1 cellular context compared by ENCODE assay signal in the genomic region with DNA sequence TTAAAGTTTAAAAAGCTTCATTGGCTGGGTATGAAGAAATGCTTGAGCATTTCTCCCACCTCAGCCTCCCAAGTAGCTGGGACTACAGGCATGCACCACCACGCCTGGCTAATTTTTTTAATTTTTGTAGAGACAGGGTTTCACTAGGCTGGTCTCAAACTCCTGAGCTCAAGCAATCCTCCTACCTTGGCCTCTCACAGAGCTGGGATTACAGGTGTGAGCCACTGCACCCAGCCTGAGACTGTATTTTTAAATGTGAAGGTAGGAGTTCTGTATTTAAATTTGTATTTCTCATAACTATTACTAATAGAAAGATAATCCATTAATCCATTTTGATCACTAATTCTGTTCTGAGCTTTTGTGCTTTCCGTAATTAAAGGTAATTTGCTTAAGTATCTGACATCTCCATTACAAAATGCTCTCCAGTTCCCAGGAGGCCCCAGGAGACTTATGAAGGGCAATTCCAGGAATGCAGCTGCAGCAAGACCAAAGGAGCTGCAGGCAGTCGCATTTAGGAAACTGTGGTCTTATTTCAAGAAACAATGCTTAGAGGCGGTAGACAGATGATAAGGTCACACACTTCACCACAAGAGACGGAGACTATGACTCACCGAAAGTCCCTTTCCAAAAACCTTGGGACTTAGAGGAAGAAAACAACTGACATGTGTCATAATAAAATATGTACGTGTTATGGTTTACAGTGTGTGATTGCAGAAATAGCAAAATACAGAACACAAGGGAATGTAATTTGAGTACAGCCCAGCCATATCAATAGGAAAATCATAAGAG.
A peak's percentile ranks its signal among the peaks of the same experiment; 100 is the strongest.
TF ChIP-seq lines count a peak whose summit lies in the region.

No MANE protein-coding gene starts in this region.

TF ChIP-seq in K562, 482 proteins besides CTCF, POLR2A, EP300 and RAD21 (continued from another document and continues in another):
- TF ChIP-seq, protein P1, sequence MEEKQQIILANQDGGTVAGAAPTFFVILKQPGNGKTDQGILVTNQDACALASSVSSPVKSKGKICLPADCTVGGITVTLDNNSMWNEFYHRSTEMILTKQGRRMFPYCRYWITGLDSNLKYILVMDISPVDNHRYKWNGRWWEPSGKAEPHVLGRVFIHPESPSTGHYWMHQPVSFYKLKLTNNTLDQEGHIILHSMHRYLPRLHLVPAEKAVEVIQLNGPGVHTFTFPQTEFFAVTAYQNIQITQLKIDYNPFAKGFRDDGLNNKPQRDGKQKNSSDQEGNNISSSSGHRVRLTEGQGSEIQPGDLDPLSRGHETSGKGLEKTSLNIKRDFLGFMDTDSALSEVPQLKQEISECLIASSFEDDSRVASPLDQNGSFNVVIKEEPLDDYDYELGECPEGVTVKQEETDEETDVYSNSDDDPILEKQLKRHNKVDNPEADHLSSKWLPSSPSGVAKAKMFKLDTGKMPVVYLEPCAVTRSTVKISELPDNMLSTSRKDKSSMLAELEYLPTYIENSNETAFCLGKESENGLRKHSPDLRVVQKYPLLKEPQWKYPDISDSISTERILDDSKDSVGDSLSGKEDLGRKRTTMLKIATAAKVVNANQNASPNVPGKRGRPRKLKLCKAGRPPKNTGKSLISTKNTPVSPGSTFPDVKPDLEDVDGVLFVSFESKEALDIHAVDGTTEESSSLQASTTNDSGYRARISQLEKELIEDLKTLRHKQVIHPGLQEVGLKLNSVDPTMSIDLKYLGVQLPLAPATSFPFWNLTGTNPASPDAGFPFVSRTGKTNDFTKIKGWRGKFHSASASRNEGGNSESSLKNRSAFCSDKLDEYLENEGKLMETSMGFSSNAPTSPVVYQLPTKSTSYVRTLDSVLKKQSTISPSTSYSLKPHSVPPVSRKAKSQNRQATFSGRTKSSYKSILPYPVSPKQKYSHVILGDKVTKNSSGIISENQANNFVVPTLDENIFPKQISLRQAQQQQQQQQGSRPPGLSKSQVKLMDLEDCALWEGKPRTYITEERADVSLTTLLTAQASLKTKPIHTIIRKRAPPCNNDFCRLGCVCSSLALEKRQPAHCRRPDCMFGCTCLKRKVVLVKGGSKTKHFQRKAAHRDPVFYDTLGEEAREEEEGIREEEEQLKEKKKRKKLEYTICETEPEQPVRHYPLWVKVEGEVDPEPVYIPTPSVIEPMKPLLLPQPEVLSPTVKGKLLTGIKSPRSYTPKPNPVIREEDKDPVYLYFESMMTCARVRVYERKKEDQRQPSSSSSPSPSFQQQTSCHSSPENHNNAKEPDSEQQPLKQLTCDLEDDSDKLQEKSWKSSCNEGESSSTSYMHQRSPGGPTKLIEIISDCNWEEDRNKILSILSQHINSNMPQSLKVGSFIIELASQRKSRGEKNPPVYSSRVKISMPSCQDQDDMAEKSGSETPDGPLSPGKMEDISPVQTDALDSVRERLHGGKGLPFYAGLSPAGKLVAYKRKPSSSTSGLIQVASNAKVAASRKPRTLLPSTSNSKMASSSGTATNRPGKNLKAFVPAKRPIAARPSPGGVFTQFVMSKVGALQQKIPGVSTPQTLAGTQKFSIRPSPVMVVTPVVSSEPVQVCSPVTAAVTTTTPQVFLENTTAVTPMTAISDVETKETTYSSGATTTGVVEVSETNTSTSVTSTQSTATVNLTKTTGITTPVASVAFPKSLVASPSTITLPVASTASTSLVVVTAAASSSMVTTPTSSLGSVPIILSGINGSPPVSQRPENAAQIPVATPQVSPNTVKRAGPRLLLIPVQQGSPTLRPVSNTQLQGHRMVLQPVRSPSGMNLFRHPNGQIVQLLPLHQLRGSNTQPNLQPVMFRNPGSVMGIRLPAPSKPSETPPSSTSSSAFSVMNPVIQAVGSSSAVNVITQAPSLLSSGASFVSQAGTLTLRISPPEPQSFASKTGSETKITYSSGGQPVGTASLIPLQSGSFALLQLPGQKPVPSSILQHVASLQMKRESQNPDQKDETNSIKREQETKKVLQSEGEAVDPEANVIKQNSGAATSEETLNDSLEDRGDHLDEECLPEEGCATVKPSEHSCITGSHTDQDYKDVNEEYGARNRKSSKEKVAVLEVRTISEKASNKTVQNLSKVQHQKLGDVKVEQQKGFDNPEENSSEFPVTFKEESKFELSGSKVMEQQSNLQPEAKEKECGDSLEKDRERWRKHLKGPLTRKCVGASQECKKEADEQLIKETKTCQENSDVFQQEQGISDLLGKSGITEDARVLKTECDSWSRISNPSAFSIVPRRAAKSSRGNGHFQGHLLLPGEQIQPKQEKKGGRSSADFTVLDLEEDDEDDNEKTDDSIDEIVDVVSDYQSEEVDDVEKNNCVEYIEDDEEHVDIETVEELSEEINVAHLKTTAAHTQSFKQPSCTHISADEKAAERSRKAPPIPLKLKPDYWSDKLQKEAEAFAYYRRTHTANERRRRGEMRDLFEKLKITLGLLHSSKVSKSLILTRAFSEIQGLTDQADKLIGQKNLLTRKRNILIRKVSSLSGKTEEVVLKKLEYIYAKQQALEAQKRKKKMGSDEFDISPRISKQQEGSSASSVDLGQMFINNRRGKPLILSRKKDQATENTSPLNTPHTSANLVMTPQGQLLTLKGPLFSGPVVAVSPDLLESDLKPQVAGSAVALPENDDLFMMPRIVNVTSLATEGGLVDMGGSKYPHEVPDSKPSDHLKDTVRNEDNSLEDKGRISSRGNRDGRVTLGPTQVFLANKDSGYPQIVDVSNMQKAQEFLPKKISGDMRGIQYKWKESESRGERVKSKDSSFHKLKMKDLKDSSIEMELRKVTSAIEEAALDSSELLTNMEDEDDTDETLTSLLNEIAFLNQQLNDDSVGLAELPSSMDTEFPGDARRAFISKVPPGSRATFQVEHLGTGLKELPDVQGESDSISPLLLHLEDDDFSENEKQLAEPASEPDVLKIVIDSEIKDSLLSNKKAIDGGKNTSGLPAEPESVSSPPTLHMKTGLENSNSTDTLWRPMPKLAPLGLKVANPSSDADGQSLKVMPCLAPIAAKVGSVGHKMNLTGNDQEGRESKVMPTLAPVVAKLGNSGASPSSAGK (IDR thresholded peaks at IDR 0.05): no peak
- no peak for TF ChIP-seq RBM17 (IDR thresholded peaks at IDR 0.05; ENCODE audit: borderline replicate concordance, low read depth, low read length)
- no peak for TF ChIP-seq ZNF668 (CRISPR knock-in tag; IDR thresholded peaks at IDR 0.05)
- TF ChIP-seq TBP (optimal IDR thresholded peaks at IDR 0.05; ENCODE audit: low read depth, low read length): peak; percentile 28
- peak; percentile 52; the same call in 1 of the 2 replicates for TF ChIP-seq ILF3 (IDR thresholded peaks at IDR 0.05; ENCODE audit: borderline replicate concordance)
- TF ChIP-seq HMG20B (CRISPR knock-in tag; IDR thresholded peaks at IDR 0.05): no peak
- no peak for TF ChIP-seq RBFOX2 (IDR thresholded peaks at IDR 0.05; ENCODE audit: low read depth, low read length)
- TF ChIP-seq, protein P2, sequence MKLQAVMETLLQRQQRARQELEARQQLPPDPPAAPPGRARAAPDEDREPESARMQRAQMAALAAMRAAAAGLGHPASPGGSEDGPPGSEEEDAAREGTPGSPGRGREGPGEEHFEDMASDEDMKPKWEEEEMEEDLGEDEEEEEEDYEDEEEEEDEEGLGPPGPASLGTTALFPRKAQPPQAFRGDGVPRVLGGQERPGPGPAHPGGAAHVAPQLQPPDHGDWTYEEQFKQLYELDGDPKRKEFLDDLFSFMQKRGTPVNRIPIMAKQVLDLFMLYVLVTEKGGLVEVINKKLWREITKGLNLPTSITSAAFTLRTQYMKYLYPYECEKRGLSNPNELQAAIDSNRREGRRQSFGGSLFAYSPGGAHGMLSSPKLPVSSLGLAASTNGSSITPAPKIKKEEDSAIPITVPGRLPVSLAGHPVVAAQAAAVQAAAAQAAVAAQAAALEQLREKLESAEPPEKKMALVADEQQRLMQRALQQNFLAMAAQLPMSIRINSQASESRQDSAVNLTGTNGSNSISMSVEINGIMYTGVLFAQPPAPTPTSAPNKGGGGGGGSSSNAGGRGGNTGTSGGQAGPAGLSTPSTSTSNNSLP (IDR thresholded peaks at IDR 0.05; ENCODE audit: borderline replicate concordance, low read depth, low read length): peak; percentile 80
- TF ChIP-seq, protein P3, sequence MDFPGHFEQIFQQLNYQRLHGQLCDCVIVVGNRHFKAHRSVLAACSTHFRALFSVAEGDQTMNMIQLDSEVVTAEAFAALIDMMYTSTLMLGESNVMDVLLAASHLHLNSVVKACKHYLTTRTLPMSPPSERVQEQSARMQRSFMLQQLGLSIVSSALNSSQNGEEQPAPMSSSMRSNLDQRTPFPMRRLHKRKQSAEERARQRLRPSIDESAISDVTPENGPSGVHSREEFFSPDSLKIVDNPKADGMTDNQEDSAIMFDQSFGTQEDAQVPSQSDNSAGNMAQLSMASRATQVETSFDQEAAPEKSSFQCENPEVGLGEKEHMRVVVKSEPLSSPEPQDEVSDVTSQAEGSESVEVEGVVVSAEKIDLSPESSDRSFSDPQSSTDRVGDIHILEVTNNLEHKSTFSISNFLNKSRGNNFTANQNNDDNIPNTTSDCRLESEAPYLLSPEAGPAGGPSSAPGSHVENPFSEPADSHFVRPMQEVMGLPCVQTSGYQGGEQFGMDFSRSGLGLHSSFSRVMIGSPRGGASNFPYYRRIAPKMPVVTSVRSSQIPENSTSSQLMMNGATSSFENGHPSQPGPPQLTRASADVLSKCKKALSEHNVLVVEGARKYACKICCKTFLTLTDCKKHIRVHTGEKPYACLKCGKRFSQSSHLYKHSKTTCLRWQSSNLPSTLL (IDR thresholded peaks at IDR 0.05): no peak
- peak; percentile 94 for TF ChIP-seq ARID1B (IDR thresholded peaks at IDR 0.05)
- TF ChIP-seq SPI1 (IDR thresholded peaks at IDR 0.05; ENCODE audit: borderline replicate concordance, low read depth, low read length): no peak
- TF ChIP-seq CSDE1 (IDR thresholded peaks at IDR 0.05): no peak
- TF ChIP-seq CHCHD3 (CRISPR knock-in tag; IDR thresholded peaks at IDR 0.05): no peak
- TF ChIP-seq, protein P4, sequence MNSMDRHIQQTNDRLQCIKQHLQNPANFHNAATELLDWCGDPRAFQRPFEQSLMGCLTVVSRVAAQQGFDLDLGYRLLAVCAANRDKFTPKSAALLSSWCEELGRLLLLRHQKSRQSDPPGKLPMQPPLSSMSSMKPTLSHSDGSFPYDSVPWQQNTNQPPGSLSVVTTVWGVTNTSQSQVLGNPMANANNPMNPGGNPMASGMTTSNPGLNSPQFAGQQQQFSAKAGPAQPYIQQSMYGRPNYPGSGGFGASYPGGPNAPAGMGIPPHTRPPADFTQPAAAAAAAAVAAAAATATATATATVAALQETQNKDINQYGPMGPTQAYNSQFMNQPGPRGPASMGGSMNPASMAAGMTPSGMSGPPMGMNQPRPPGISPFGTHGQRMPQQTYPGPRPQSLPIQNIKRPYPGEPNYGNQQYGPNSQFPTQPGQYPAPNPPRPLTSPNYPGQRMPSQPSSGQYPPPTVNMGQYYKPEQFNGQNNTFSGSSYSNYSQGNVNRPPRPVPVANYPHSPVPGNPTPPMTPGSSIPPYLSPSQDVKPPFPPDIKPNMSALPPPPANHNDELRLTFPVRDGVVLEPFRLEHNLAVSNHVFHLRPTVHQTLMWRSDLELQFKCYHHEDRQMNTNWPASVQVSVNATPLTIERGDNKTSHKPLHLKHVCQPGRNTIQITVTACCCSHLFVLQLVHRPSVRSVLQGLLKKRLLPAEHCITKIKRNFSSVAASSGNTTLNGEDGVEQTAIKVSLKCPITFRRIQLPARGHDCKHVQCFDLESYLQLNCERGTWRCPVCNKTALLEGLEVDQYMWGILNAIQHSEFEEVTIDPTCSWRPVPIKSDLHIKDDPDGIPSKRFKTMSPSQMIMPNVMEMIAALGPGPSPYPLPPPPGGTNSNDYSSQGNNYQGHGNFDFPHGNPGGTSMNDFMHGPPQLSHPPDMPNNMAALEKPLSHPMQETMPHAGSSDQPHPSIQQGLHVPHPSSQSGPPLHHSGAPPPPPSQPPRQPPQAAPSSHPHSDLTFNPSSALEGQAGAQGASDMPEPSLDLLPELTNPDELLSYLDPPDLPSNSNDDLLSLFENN (IDR thresholded peaks at IDR 0.05; ENCODE audit: low read depth in 2 of 2, low read length in 2 of 2): no peak
- TF ChIP-seq, protein P5, sequence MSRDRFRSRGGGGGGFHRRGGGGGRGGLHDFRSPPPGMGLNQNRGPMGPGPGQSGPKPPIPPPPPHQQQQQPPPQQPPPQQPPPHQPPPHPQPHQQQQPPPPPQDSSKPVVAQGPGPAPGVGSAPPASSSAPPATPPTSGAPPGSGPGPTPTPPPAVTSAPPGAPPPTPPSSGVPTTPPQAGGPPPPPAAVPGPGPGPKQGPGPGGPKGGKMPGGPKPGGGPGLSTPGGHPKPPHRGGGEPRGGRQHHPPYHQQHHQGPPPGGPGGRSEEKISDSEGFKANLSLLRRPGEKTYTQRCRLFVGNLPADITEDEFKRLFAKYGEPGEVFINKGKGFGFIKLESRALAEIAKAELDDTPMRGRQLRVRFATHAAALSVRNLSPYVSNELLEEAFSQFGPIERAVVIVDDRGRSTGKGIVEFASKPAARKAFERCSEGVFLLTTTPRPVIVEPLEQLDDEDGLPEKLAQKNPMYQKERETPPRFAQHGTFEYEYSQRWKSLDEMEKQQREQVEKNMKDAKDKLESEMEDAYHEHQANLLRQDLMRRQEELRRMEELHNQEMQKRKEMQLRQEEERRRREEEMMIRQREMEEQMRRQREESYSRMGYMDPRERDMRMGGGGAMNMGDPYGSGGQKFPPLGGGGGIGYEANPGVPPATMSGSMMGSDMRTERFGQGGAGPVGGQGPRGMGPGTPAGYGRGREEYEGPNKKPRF (IDR thresholded peaks at IDR 0.05; ENCODE audit: low read depth, low read length): no peak
- peak; percentile 44; the same call in 1 of the 2 replicates for TF ChIP-seq MEF2A (IDR thresholded peaks at IDR 0.05; ENCODE audit: control insufficient read depth, low read depth, low read length)
- TF ChIP-seq, protein P6, sequence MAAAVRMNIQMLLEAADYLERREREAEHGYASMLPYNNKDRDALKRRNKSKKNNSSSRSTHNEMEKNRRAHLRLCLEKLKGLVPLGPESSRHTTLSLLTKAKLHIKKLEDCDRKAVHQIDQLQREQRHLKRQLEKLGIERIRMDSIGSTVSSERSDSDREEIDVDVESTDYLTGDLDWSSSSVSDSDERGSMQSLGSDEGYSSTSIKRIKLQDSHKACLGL (CRISPR knock-in tag; IDR thresholded peaks at IDR 0.05; ENCODE audit: borderline replicate concordance, poor library complexity, severe bottlenecking): no peak
- TF ChIP-seq ZZZ3 (IDR thresholded peaks at IDR 0.05): no peak
- no peak for TF ChIP-seq HIVEP1 (CRISPR knock-in tag; IDR thresholded peaks at IDR 0.05)
- TF ChIP-seq HCFC1 (IDR thresholded peaks at IDR 0.05; ENCODE audit: low read depth, low read length): no peak
- TF ChIP-seq MTA3 (IDR thresholded peaks at IDR 0.05; ENCODE audit: borderline replicate concordance): peak; percentile 73
- TF ChIP-seq KLF16 (IDR thresholded peaks at IDR 0.05): 0 out of 2 replicates have a peak, but pooled peaks have one; percentile 10
- no peak for TF ChIP-seq STAG1 (CRISPR knock-in tag; IDR thresholded peaks at IDR 0.05; ENCODE audit: borderline replicate concordance)
- TF ChIP-seq, protein P7, sequence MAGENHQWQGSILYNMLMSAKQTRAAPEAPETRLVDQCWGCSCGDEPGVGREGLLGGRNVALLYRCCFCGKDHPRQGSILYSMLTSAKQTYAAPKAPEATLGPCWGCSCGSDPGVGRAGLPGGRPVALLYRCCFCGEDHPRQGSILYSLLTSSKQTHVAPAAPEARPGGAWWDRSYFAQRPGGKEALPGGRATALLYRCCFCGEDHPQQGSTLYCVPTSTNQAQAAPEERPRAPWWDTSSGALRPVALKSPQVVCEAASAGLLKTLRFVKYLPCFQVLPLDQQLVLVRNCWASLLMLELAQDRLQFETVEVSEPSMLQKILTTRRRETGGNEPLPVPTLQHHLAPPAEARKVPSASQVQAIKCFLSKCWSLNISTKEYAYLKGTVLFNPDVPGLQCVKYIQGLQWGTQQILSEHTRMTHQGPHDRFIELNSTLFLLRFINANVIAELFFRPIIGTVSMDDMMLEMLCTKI (IDR thresholded peaks at IDR 0.05; ENCODE audit: partially characterized antibody): no peak
- TF ChIP-seq GABPB1 (CRISPR knock-in tag; IDR thresholded peaks at IDR 0.05): no peak
- no peak for TF ChIP-seq PHF20 (IDR thresholded peaks at IDR 0.05; ENCODE audit: partially characterized antibody)
- no peak for TF ChIP-seq ZNF316 (IDR thresholded peaks at IDR 0.05)
